In the genomic region with DNA sequence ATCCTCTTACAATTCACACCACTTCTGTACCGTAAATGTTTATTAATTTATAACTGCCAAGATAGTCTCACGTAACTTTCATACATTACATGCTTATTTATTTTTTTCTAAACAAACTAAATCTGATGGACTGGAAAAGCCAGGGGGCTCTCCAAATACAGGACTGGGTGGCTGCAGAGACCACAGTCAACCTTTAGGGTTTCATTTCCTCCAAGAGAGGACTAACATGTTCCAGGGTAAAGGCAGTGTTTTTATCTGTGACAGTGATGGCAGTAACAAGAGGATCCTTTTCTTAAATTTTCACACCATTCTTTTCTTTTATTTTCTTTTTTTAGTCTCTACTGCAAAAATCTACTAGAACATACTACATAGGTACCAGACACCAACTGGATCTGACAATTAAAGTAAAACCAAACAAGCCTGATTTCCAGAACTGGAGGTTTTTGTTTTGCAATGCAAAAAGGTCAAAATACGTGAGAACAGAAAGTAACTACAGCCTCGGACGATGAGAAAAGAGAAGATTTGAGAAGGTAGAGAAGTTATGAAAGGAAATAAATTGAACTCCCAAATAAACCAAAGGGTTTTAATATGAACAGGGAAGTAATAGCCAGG, we compare ENCODE assay signal across 8 cellular contexts. TPM values are rescaled to one million over a fixed set of nuclear protein-coding genes. Genes with fewer than 3 reads are reported as not detected.
DNase-seq lines count a peak whose midpoint lies in the region; ATAC-seq, FAIRE-seq and TF ChIP-seq lines count a peak whose summit lies in the region.

No MANE protein-coding gene starts in this region.

- peak; percentile 13 for FAIRE-seq in GM12878 (lab: Jason Lieb, UNC)

- peaks cover 57% of the 10 kb centered on the region for H3K79me2 ChIP-seq in GM12878 (ENCODE audit: control insufficient read depth, insufficient read depth, low read length)

- H3K4me1 ChIP-seq in HUES64 (ENCODE audit: insufficient read depth, low read length) (peaks cover 23% of the 10 kb centered on the region), GM12878 (ENCODE audit: control insufficient read depth, insufficient read depth, low read length) (peaks cover 23% of the 10 kb centered on the region), right lobe of liver (peaks cover 0 to 38% (median 16%) of the 10 kb centered on the region in 4 donors), upper lobe of right lung (peaks cover 9% of the 10 kb centered on the region)

- peak; percentile 47 for TF ChIP-seq RAD21 in GM12878 (IDR thresholded peaks at IDR 0.05; ENCODE audit: insufficient read depth, low read depth, low read length)

- no TSS peak for BruUV-seq in GM12878 (replicated peaks; lab: Mats Ljungman, UMichigan)

- RAD21 ChIA-PET in GM12878 (lab: Charles Lee; ENCODE audit: unreplicated experiment) = interaction anchor here (1.0 to 2.8 kb wide), 8 partner anchors 11 to 99 kb away, joined by 3 to 43 read pairs (median 8); a partner anchor contains a TSS

- peak overlapping the region; percentile 30; the same call in 1 of the 2 replicates for H2AFZ ChIP-seq in GM12878 (ENCODE audit: control insufficient read depth, low read depth, low read length)

- TF ChIP-seq POLR2A in GM12878 (IDR thresholded peaks at IDR 0.05; ENCODE audit: low read depth, low read length) = no peak
- no peak for TF ChIP-seq POLR2A in right lobe of liver (IDR thresholded peaks at IDR 0.05)

- TF ChIP-seq CTCF in GM12864 (IDR thresholded peaks at IDR 0.05; ENCODE audit: low read depth, low read length, missing control alignments) = no peak
- TF ChIP-seq CTCF in GM12878 (IDR thresholded peaks at IDR 0.05 in 2 of 3, conservative IDR thresholded peaks at IDR 0.05 in 1 of 3; ENCODE audit: control insufficient read depth in 2 of 3, extremely low read depth in 1 of 3, insufficient read depth in 1 of 3, low read depth in 3 of 3, low read length in 3 of 3) = peak in 2 of 3 experiments; percentile 2 to 35; a peak in 1 of 6 replicates
- TF ChIP-seq CTCF in right lobe of liver (IDR thresholded peaks at IDR 0.05) = peak in 1 of 4 donors; percentile 2
- peak; percentile 5 for TF ChIP-seq CTCF in upper lobe of right lung (IDR thresholded peaks at IDR 0.05)

- no peaks in the 10 kb centered on the region for H3K9me3 ChIP-seq in HUES64 (ENCODE audit: insufficient read depth, low read depth, low read length)
- H3K9me3 ChIP-seq in GM12878 (replicated peaks; ENCODE audit: control insufficient read depth, insufficient read depth, low read length) = no peaks in the 10 kb centered on the region
- no peaks in the 10 kb centered on the region for H3K9me3 ChIP-seq in right lobe of liver
- H3K9me3 ChIP-seq in upper lobe of right lung = no peaks in the 10 kb centered on the region

- peak overlapping the region; percentile 80 for H3K4me2 ChIP-seq in GM12878 (ENCODE audit: control insufficient read depth, insufficient read depth)

- POLR2A ChIA-PET in GM12878 (lab: Charles Lee) = interaction anchor here (1.1 to 2.4 kb wide), 3 partner anchors 18 to 72 kb away, joined by 3 to 32 read pairs (median 13); a partner anchor contains a TSS

- 0 out of 2 replicates have a peak, but pooled peaks cover 3% of the 10 kb centered on the region for H4K20me1 ChIP-seq in GM12878 (ENCODE audit: control insufficient read depth, insufficient read depth)

- WGBS in HUES64 = 47% methylated on average over 5 of the region's 5 CpGs
- 3% methylated on average over 5 of the region's 5 CpGs for WGBS in GM12878 (ENCODE audit: insufficient coverage, insufficient replicate concordance, low lambda C conversion rate, missing lambda C conversion rate)
- WGBS in right lobe of liver (ENCODE audit: insufficient coverage, low coverage, low lambda C conversion rate, missing lambda C conversion rate) = 13% methylated on average over 5 of the region's 5 CpGs

- H3K4me3 ChIP-seq in GM12864 (ENCODE audit: low read depth, low read length) (peak overlapping the region; percentile 73), HUES64 (ENCODE audit: low read length) (peak overlapping the region; percentile 96), GM12878 (peak overlapping the region; percentile 80), right lobe of liver (peak overlapping the region; percentile 56 to 66 (median 60)), upper lobe of right lung (peak overlapping the region; percentile 82)

- H3K36me3 ChIP-seq in HUES64 (ENCODE audit: insufficient read depth, low read length) (no peaks in the 10 kb centered on the region), GM12878 (ENCODE audit: control insufficient read depth in 2 of 2, insufficient read depth in 2 of 2, low read length in 1 of 2) (0 out of 4 replicates have a peak, but pooled peaks cover 0 to 2% of the 10 kb centered on the region in 2 experiments), right lobe of liver (no peaks in the 10 kb centered on the region), upper lobe of right lung (no peaks in the 10 kb centered on the region)

- TF ChIP-seq EP300 in GM12878 (IDR thresholded peaks at IDR 0.05; ENCODE audit: borderline replicate concordance in 1 of 2, control insufficient read depth in 1 of 2, low read depth in 2 of 2, low read length in 2 of 2) = no peak

- H3K9ac ChIP-seq in HUES64 (ENCODE audit: low read depth, low read length) (peak overlapping the region; percentile 73; the same call in 1 of the 2 replicates), GM12878 (ENCODE audit: control insufficient read depth, insufficient read depth, low read length) (peak overlapping the region; percentile 83)

- DNase-seq in GM12864 (ENCODE audit: low read depth) (peak; percentile 55), GM12878 (ENCODE audit: low read depth, low spot score) (no peak), right lobe of liver (no peak), upper lobe of right lung (no peak), NCI-H1092 (lab: John Stamatoyannopoulos, UW) (no peak), COLO829 (ENCODE audit: low spot score) (no peak)

- H3K27ac ChIP-seq in HUES64 (ENCODE audit: low read depth, low read length) (no peak overlapping the region; the same call in 1 of the 2 replicates), GM12878 (ENCODE audit: control insufficient read depth, insufficient read depth) (peak overlapping the region; percentile 85), right lobe of liver (peak overlapping the region; percentile 97 to 98 (median 98)), upper lobe of right lung (peak overlapping the region; percentile 96)

- H3K27me3 ChIP-seq in HUES64 (ENCODE audit: insufficient read depth, low read length) (no peaks in the 10 kb centered on the region), GM12878 (replicated peaks in 1 of 2; ENCODE audit: control insufficient read depth in 2 of 2, insufficient read depth in 2 of 2, low read length in 1 of 2) (no peaks in the 10 kb centered on the region), right lobe of liver (no peaks in the 10 kb centered on the region), upper lobe of right lung (no peaks in the 10 kb centered on the region)

- ATAC-seq in GM21390 (IDR thresholded peaks at IDR 0.05; ENCODE audit: unreplicated experiment) = peak; percentile 40
- peak; percentile 61 for ATAC-seq in GM12878
- no peak for ATAC-seq in right lobe of liver
- no peak for ATAC-seq in upper lobe of right lung

- SMC1A ChIA-PET in GM12878 (lab: Charles Lee; ENCODE audit: uncharacterized antibody, unreplicated experiment) = interaction anchor here (1.0 to 6.8 kb wide), 6 partner anchors 9 to 311 kb away, joined by 3 to 76 read pairs (median 8); no protein-coding TSS in a partner anchor

- in situ Hi-C loops in GM12878 (cut with MboI) = no loop called here

- CTCF ChIA-PET in GM12878 (lab: Yijun Ruan, JAX) = interaction anchor here (0.9 to 6.0 kb wide), 10 partner anchors 10 to 312 kb away, joined by 3 to 71 read pairs (median 7); a partner anchor contains a TSS

- intact Hi-C loops in GM12878 (cut with micrococcal nuclease; ENCODE audit: unreplicated experiment) = loop anchor here (2.0 kb wide), 1 partner anchor 21 kb away; no protein-coding TSS in a partner anchor
- intact Hi-C loops in right lobe of liver (cut with DNase I) = no loop called here
- intact Hi-C loops in upper lobe of right lung (cut with DNase I) = no loop called here

TF ChIP-seq in GM12878, 131 proteins besides CTCF, POLR2A, EP300 and RAD21 (continues in another document):
- no peak; the same call in 1 of the 2 replicates for TF ChIP-seq SMARCA5 (IDR thresholded peaks at IDR 0.05)
- no peak for TF ChIP-seq DPF2 (IDR thresholded peaks at IDR 0.05)
- TF ChIP-seq GATAD2B (conservative IDR thresholded peaks at IDR 0.05; ENCODE audit: low read depth) = no peak
- TF ChIP-seq BRCA1 (IDR thresholded peaks at IDR 0.05; ENCODE audit: low read depth, low read length) = no peak
- TF ChIP-seq PAX8 (IDR thresholded peaks at IDR 0.05) = no peak
- no peak for TF ChIP-seq RAD51 (IDR thresholded peaks at IDR 0.05)
- TF ChIP-seq WRNIP1 (IDR thresholded peaks at IDR 0.05; ENCODE audit: borderline replicate concordance, low read depth, low read length) = no peak
- peak; percentile 20; the same call in 1 of the 2 replicates for TF ChIP-seq MTA2 (IDR thresholded peaks at IDR 0.05; ENCODE audit: low read depth)
- no peak for TF ChIP-seq MEF2B (IDR thresholded peaks at IDR 0.05; ENCODE audit: partially characterized antibody, poor library complexity, severe bottlenecking)
- TF ChIP-seq IKZF2 (IDR thresholded peaks at IDR 0.05) = peak in 1 of 2 experiments; percentile 21; a peak in 2 of 4 replicates
- TF ChIP-seq STAT3 (IDR thresholded peaks at IDR 0.05; ENCODE audit: low read depth, low read length) = no peak
- TF ChIP-seq KLF5 (IDR thresholded peaks at IDR 0.05; ENCODE audit: partially characterized antibody) = no peak

RNA-seq across cellular contexts. Expression of a gene that starts 1.2 kb away (rescaled TPM):
- polyA plus RNA-seq in HUES64 (2013, experiment 1 of 2) = 15.8 TPM
- polyA plus RNA-seq in HUES64 (2013, experiment 2 of 2) = 14.6 TPM
- 60.3 and 67.1 TPM in 2 replicates for total RNA-seq in GM12878 (2013; cell fraction: nucleolus; rRNA removed)
- total RNA-seq in GM12878 (2014; rRNA removed) (23.6 and 27.9 TPM in 2 replicates), GM12878 (2014; rRNA removed; fragmentation: Illumina TruSeq; extraction: Trizol) (28.8 and 30.0 TPM in 2 replicates), GM12878 (2021) (20.0 and 21.5 TPM in 2 replicates), right lobe of liver (10 to 100 TPM; 37.9 to 57.7 (median 50.2) TPM), upper lobe of right lung (66.7 TPM)
- 12.0 TPM for polyA plus RNA-seq in GM12878 (2011; ENCODE audit: low read depth)
- polyA plus RNA-seq in GM12878 (2011; rRNA removed) (57.0 and 102 TPM in 2 replicates), GM12878 (2014; fragmentation: Illumina TruSeq; extraction: Trizol) (23.6 and 33.6 TPM in 2 replicates), GM12878 (2014; fragmentation: Nextera tagmentation; extraction: Ambion mirVana) (10 to 100 TPM; 43.2 to 82.1 TPM), GM12878 (2014; rRNA removed) (17.6 and 21.8 TPM in 2 replicates), GM12878 (2016; fragmentation: Nextera tagmentation; extraction: Ambion mirVana) (10 to 100 TPM; 25.6 to 31.0 TPM)
- polyA plus RNA-seq in GM12878 (2011; cell fraction: cytosol; rRNA removed) = 11.9 and 16.8 TPM in 2 replicates
- 33.6 and 36.1 TPM in 2 replicates for polyA plus RNA-seq in GM12878 (2011; cell fraction: nucleus; rRNA removed)
- 24.3 and 26.5 TPM in 2 replicates for polyA plus RNA-seq in GM12878 (2012)
- polyA minus RNA-seq in GM12878 (2011; rRNA and poly(A)+ RNA removed) = 22.7 and 27.2 TPM in 2 replicates
- polyA minus RNA-seq in GM12878 (2011; cell fraction: cytosol; rRNA and poly(A)+ RNA removed) = 11.6 and 12.0 TPM in 2 replicates
- polyA minus RNA-seq in GM12878 (2011; cell fraction: nucleus; rRNA and poly(A)+ RNA removed) = 45.0 and 70.7 TPM in 2 replicates

Comparison
In these comparisons a context has a peak if more than half of its experiments do, and no peak if none do; other contexts are left out.
1. ATAC-seq: peak in GM21390 (single experiment) and GM12878 (single experiment); none in right lobe of liver (0 of 4) and upper lobe of right lung (single experiment).
2. Peak in every context shown above with its lines, with median percentiles within 50 percentile points of each other: H3K4me3 ChIP-seq.